In genomic region chr12:93106910-93107309, GRCh38 we compare ENCODE assay signal across 29 cellular contexts.
DNase-seq lines count a peak whose midpoint lies in the region; ATAC-seq, FAIRE-seq and TF ChIP-seq lines count a peak whose summit lies in the region.
"Had no signal": no experiment of that assay in that cellular context is flagged by ENCODE, and none has a peak within 500 bp of the region (broad histone marks: within the 10 kb centered on the region; RNA-seq: fewer than 3 reads in every experiment).

No MANE protein-coding gene starts in this region.

- no peak for TF ChIP-seq CTCF in HepG2 (CRISPR knock-in tag; IDR thresholded peaks at IDR 0.05)
- TF ChIP-seq CTCF in right lobe of liver (IDR thresholded peaks at IDR 0.05), result no peak
- no peak for TF ChIP-seq CTCF in IMR-90 (conservative IDR thresholded peaks at IDR 0.05; ENCODE audit: low read depth, low read length)
- no peak for TF ChIP-seq CTCF in GM12878 (IDR thresholded peaks at IDR 0.05 in 2 of 3, conservative IDR thresholded peaks at IDR 0.05 in 1 of 3; ENCODE audit: control insufficient read depth in 2 of 3, extremely low read depth in 1 of 3, insufficient read depth in 1 of 3, low read depth in 3 of 3, low read length in 3 of 3)

- peak overlapping the region; percentile 64; the same call in 1 of the 2 replicates for H2BK20ac ChIP-seq in IMR-90 (ENCODE audit: low read depth, low read length)

- H3K23ac ChIP-seq in IMR-90 (ENCODE audit: low read depth, low read length), result no peak overlapping the region

- no peaks in the 10 kb centered on the region for H3K9me3 Mint-ChIP-seq in stimulated activated naive CD8-positive, alpha-beta T cell treated with anti-CD3 and anti-CD28 coated beads, Interleukin-15, Interleukin-2, amounts not matched to agents 100 ng/mL and 50 ng/mL, for 24 hours
- H3K9me3 Mint-ChIP-seq: activated naive CD8-positive, alpha-beta T cell treated with anti-CD3 and anti-CD28 coated beads, Interleukin-2, amount 10 ng/mL, durations not matched to agents 7 days and 5 days; immature natural killer cell; memory B cell had no signal

- no peaks in the 10 kb centered on the region for H4K20me1 ChIP-seq in HepG2 (ENCODE audit: insufficient read depth, low read length)
- no peaks in the 10 kb centered on the region for H4K20me1 ChIP-seq in IMR-90 (ENCODE audit: insufficient read depth, low read length)
- no peaks in the 10 kb centered on the region for H4K20me1 ChIP-seq in GM12878 (ENCODE audit: control insufficient read depth, insufficient read depth)
- no peaks in the 10 kb centered on the region for H4K20me1 ChIP-seq in GM23248 (ENCODE audit: insufficient read depth)

- no peak for DNase-seq in HepG2 (ENCODE audit: low spot score)
- no peak for DNase-seq in right lobe of liver
- no peak for DNase-seq in IMR-90
- DNase-seq in GM12878 (ENCODE audit: low read depth, low spot score), result no peak
- no peak for DNase-seq in GM23248
- no peak for DNase-seq in HPDE6-E6E7 (ENCODE audit: extremely low spot score)
- DNase-seq: activated CD4-positive, alpha-beta T cell treated with anti-CD3 and anti-CD28 coated beads for 1 hour; activated naive CD8-positive, alpha-beta T cell treated with anti-CD3 and anti-CD28 coated beads, Interleukin-2, amount 10 ng/mL, durations not matched to agents 7 days and 5 days; EL; GOT3; hypothalamus; immature natural killer cell; Kasumi-1; MV-4-11; NCI-H146; NCI-H2107; NCI-H446; sigmoid colon; stimulated activated CD8-positive, alpha-beta memory T cell treated with anti-CD3 and anti-CD28 coated beads, Interleukin-4, amount 100 ng/mL, for 48 hours; T-helper 17 cell; upper lobe of left lung had no signal

- H2AK9ac ChIP-seq in IMR-90 (replicated peaks; ENCODE audit: low read depth, low read length, poor library complexity), result no peak overlapping the region

- FAIRE-seq in HepG2 (lab: Jason Lieb, UNC) (no peak), GM12878 (lab: Jason Lieb, UNC) (no peak)
- FAIRE-seq: endothelial cell of umbilical vein had no signal

- no peaks in the 10 kb centered on the region for H3K79me2 ChIP-seq in HepG2 (ENCODE audit: insufficient read depth, low read length)
- H3K79me2 ChIP-seq in GM12878 (ENCODE audit: control insufficient read depth, insufficient read depth, low read length), result no peaks in the 10 kb centered on the region
- H3K79me2 ChIP-seq in GM23248 (ENCODE audit: insufficient read depth), result no peaks in the 10 kb centered on the region

- no peaks in the 10 kb centered on the region for H3K9me2 ChIP-seq in GM23248 (ENCODE audit: insufficient read depth)

- H3K27me3 Mint-ChIP-seq in stimulated activated naive CD8-positive, alpha-beta T cell treated with anti-CD3 and anti-CD28 coated beads, Interleukin-15, Interleukin-2, amounts not matched to agents 100 ng/mL and 50 ng/mL, for 24 hours, result peaks cover 3% of the 10 kb centered on the region
- H3K27me3 Mint-ChIP-seq: activated naive CD8-positive, alpha-beta T cell treated with anti-CD3 and anti-CD28 coated beads, Interleukin-2, amount 10 ng/mL, durations not matched to agents 7 days and 5 days; memory B cell; progenitor cell of endocrine pancreas had no signal

- TF ChIP-seq EP300 in HepG2 (IDR thresholded peaks at IDR 0.05; ENCODE audit: low read depth in 2 of 2, low read length in 2 of 2) (no peak), HepG2 (CRISPR knock-in tag; IDR thresholded peaks at IDR 0.05; ENCODE audit: borderline replicate concordance) (no peak), GM12878 (IDR thresholded peaks at IDR 0.05; ENCODE audit: borderline replicate concordance in 1 of 2, control insufficient read depth in 1 of 2, low read depth in 2 of 2, low read length in 2 of 2) (no peak)

- dilution Hi-C loops in IMR-90 (cut with HindIII; ENCODE audit: low sequenced_read_pairs, unreplicated experiment), result no loop called here

- no peak overlapping the region for H3K4me3 Mint-ChIP-seq in stimulated activated naive CD8-positive, alpha-beta T cell treated with anti-CD3 and anti-CD28 coated beads, Interleukin-15, Interleukin-2, amounts not matched to agents 100 ng/mL and 50 ng/mL, for 24 hours
- H3K4me3 Mint-ChIP-seq: activated naive CD8-positive, alpha-beta T cell treated with anti-CD3 and anti-CD28 coated beads, Interleukin-2, amount 10 ng/mL, durations not matched to agents 7 days and 5 days; immature natural killer cell; memory B cell; T-helper 17 cell had no signal

- RAD21 ChIA-PET in GM12878 (lab: Charles Lee; ENCODE audit: unreplicated experiment), result interaction anchor here (0.6 to 8.0 kb wide), 7 partner anchors 9 to 275 kb away, joined by 3 to 61 read pairs (median 4); no protein-coding TSS in a partner anchor

- H2BK120ac ChIP-seq in IMR-90 (ENCODE audit: low read depth, low read length), result peak overlapping the region; percentile 66; the same call in 1 of the 2 replicates

- TF ChIP-seq POLR2A in HepG2 (IDR thresholded peaks at IDR 0.05; ENCODE audit: insufficient read depth in 1 of 2, low read depth in 2 of 2, low read length in 2 of 2) (no peak), right lobe of liver (IDR thresholded peaks at IDR 0.05) (no peak), IMR-90 (IDR thresholded peaks at IDR 0.05; ENCODE audit: low read depth, low read length) (no peak), GM12878 (IDR thresholded peaks at IDR 0.05; ENCODE audit: low read depth, low read length) (no peak)

- no peak overlapping the region; the same call in 1 of the 2 replicates for H3K18ac ChIP-seq in IMR-90 (ENCODE audit: low read depth, low read length)

- peak overlapping the region; percentile 20 for H3K14ac ChIP-seq in IMR-90 (replicated peaks; ENCODE audit: low read depth, low read length)

- H3K4me3 ChIP-seq in HepG2 (replicated peaks in 1 of 3; ENCODE audit: insufficient read depth in 1 of 3, low read depth in 2 of 3, low read length in 3 of 3) (no peak overlapping the region), right lobe of liver (no peak overlapping the region), IMR-90 (ENCODE audit: insufficient read depth, low read depth, low read length) (no peak overlapping the region), GM12878 (no peak overlapping the region), GM23248 (no peak overlapping the region)
- H3K4me3 ChIP-seq: sigmoid colon, upper lobe of left lung had no signal

- no peaks in the 10 kb centered on the region for H3K9me3 ChIP-seq in HepG2 (ENCODE audit: low read length)
- no peaks in the 10 kb centered on the region for H3K9me3 ChIP-seq in right lobe of liver
- H3K9me3 ChIP-seq in IMR-90 (ENCODE audit: control insufficient read depth, insufficient read depth, low read length), result no peaks in the 10 kb centered on the region
- peaks cover 2% of the 10 kb centered on the region; the same call in 2 of the 3 replicates for H3K9me3 ChIP-seq in GM12878 (replicated peaks; ENCODE audit: control insufficient read depth, insufficient read depth, low read length)
- H3K9me3 ChIP-seq in GM23248 (ENCODE audit: low read depth), result no peaks in the 10 kb centered on the region
- H3K9me3 ChIP-seq: sigmoid colon, upper lobe of left lung had no signal

- H3K36me3 Mint-ChIP-seq in stimulated activated naive CD8-positive, alpha-beta T cell treated with anti-CD3 and anti-CD28 coated beads, Interleukin-15, Interleukin-2, amounts not matched to agents 100 ng/mL and 50 ng/mL, for 24 hours (ENCODE audit: low read depth), result no peaks in the 10 kb centered on the region
- H3K36me3 Mint-ChIP-seq: activated naive CD8-positive, alpha-beta T cell treated with anti-CD3 and anti-CD28 coated beads, Interleukin-2, amount 10 ng/mL, durations not matched to agents 7 days and 5 days; immature natural killer cell; memory B cell had no signal

- H2AFZ ChIP-seq in HepG2 (ENCODE audit: low read length) (no peak overlapping the region), IMR-90 (replicated peaks; ENCODE audit: low read length, poor library complexity) (no peak overlapping the region), GM12878 (ENCODE audit: control insufficient read depth, low read depth, low read length) (no peak overlapping the region; the same call in 1 of the 2 replicates), GM23248 (no peak overlapping the region)

- POLR2A ChIA-PET in HepG2 (lab: Yijun Ruan, JAX), result interaction anchor here (1.1 kb wide), 1 partner anchor 16 kb away, joined by 3 read pairs; no protein-coding TSS in a partner anchor
- POLR2A ChIA-PET in IMR-90 (lab: Charles Lee; ENCODE audit: unreplicated experiment), result interaction anchor here (0.6 kb wide), 2 partner anchors 163 to 274 kb away, joined by 3 to 6 read pairs; no protein-coding TSS in a partner anchor
- POLR2A ChIA-PET in GM12878 (lab: Charles Lee), result interaction anchor here (0.6 to 3.1 kb wide), 5 partner anchors 10 to 316 kb away, joined by 3 to 25 read pairs (median 4); no protein-coding TSS in a partner anchor

- no peak overlapping the region for H3K56ac ChIP-seq in IMR-90 (ENCODE audit: extremely low read depth, insufficient read depth, low read length)

- 0 out of 2 replicates have a peak overlapping the region, but pooled peaks have one; percentile 3 for H4K91ac ChIP-seq in IMR-90 (ENCODE audit: insufficient read depth, low read depth, low read length)

- SMC1A ChIA-PET in GM12878 (lab: Charles Lee; ENCODE audit: uncharacterized antibody, unreplicated experiment), result interaction anchor here (0.6 to 9.2 kb wide), 11 partner anchors 9 to 274 kb away, joined by 3 to 90 read pairs (median 5); no protein-coding TSS in a partner anchor

- no peak overlapping the region for H2BK15ac ChIP-seq in IMR-90 (ENCODE audit: low read depth, low read length)

- H4K8ac ChIP-seq in IMR-90 (ENCODE audit: low read depth in 2 of 2, low read length in 2 of 2), result peak overlapping the region in 1 of 2 experiments; percentile 54; a peak in 1 of 4 replicates

- H3K4ac ChIP-seq in IMR-90 (ENCODE audit: low read depth, low read length), result peak overlapping the region; percentile 61

- BruUV-seq in HepG2 (replicated peaks; lab: Mats Ljungman, UMichigan) (no TSS peak), IMR-90 (replicated peaks; lab: Mats Ljungman, UMichigan) (no TSS peak), GM12878 (replicated peaks; lab: Mats Ljungman, UMichigan) (no TSS peak)

- CTCF ChIA-PET in HepG2 (lab: Yijun Ruan, JAX; ENCODE audit: low intra/inter-chr PET ratio, low total read pairs), result no interaction called here
- CTCF ChIA-PET in IMR-90 (lab: Yijun Ruan, JAX), result interaction anchor here (0.6 to 1.4 kb wide), 4 partner anchors 9 to 315 kb away, joined by 3 to 6 read pairs (median 4); no protein-coding TSS in a partner anchor
- CTCF ChIA-PET in GM12878 (lab: Yijun Ruan, JAX), result interaction anchor here (1.0 to 9.4 kb wide), 6 partner anchors 9 to 313 kb away, joined by 3 to 88 read pairs (median 4); no protein-coding TSS in a partner anchor

- H3K79me1 ChIP-seq in IMR-90 (ENCODE audit: low read depth in 1 of 2, low read length in 2 of 2), result no peaks in the 10 kb centered on the region

- H3K27me3 ChIP-seq in HepG2 (ENCODE audit: control insufficient read depth in 1 of 2, insufficient read depth in 2 of 2, low read length in 2 of 2) (no peaks in the 10 kb centered on the region), right lobe of liver (no peaks in the 10 kb centered on the region), IMR-90 (ENCODE audit: control insufficient read depth, insufficient read depth, low read length) (no peaks in the 10 kb centered on the region), GM12878 (replicated peaks in 1 of 2; ENCODE audit: control insufficient read depth in 2 of 2, insufficient read depth in 2 of 2, low read length in 1 of 2) (no peaks in the 10 kb centered on the region), GM23248 (replicated peaks; ENCODE audit: insufficient read depth) (no peaks in the 10 kb centered on the region)
- H3K27me3 ChIP-seq: sigmoid colon, upper lobe of left lung had no signal

- no peak overlapping the region for H2BK5ac ChIP-seq in IMR-90 (ENCODE audit: low read depth, low read length, poor library complexity, severe bottlenecking)

- intact Hi-C loops in HepG2 (cut with micrococcal nuclease; ENCODE audit: unreplicated experiment), result no loop called here
- intact Hi-C loops in right lobe of liver (cut with DNase I), result no loop called here
- intact Hi-C loops in IMR-90 (cut with micrococcal nuclease), result no loop called here
- intact Hi-C loops in GM12878 (cut with micrococcal nuclease; ENCODE audit: unreplicated experiment), result no loop called here

- peaks cover 22% of the 10 kb centered on the region for H3F3A ChIP-seq in GM23248 (ENCODE audit: insufficient read depth)

- in situ Hi-C loops in HepG2 (cut with HindIII; ENCODE audit: extremely low pct_ligation_motif_present, low pct_unique_long_range_greater_than_20kb) (no loop called here), IMR-90 (cut with MboI; ENCODE audit: low sequenced_read_pairs) (no loop called here), GM12878 (cut with MboI) (no loop called here), GM23248 (cut with MboI) (no loop called here)

- peaks cover 30% of the 10 kb centered on the region for H3K4me1 Mint-ChIP-seq in stimulated activated naive CD8-positive, alpha-beta T cell treated with anti-CD3 and anti-CD28 coated beads, Interleukin-15, Interleukin-2, amounts not matched to agents 100 ng/mL and 50 ng/mL, for 24 hours (ENCODE audit: low read depth)
- H3K4me1 Mint-ChIP-seq: activated naive CD8-positive, alpha-beta T cell treated with anti-CD3 and anti-CD28 coated beads, Interleukin-2, amount 10 ng/mL, durations not matched to agents 7 days and 5 days; immature natural killer cell had no signal

- H3K9ac ChIP-seq in HepG2 (ENCODE audit: insufficient read depth, low read depth, low read length) (0 out of 2 replicates have a peak overlapping the region, but pooled peaks have one; percentile 2), IMR-90 (ENCODE audit: low read depth, low read length) (no peak overlapping the region), GM12878 (ENCODE audit: control insufficient read depth, insufficient read depth, low read length) (no peak overlapping the region), GM23248 (no peak overlapping the region)

- ATAC-seq in HepG2 (no peak), right lobe of liver (no peak), IMR-90 (ENCODE audit: low read depth) (no peak), GM12878 (peak; percentile 28)
- ATAC-seq: left lobe of liver, T-helper 17 cell had no signal

- 91% methylated on average over 2 of the region's 2 CpGs for WGBS in HepG2 (ENCODE audit: low lambda C conversion rate)
- WGBS in right lobe of liver (ENCODE audit: insufficient coverage, low coverage, low lambda C conversion rate, missing lambda C conversion rate), result 48% methylated on average over 2 of the region's 2 CpGs
- no CpG with 5 or more reads among the region's 2 CpGs for WGBS in IMR-90 (ENCODE audit: extremely low coverage in 2 of 2, insufficient read length in 1 of 2), 2 experiments
- WGBS in GM12878 (ENCODE audit: insufficient coverage, insufficient replicate concordance, low lambda C conversion rate, missing lambda C conversion rate), result 3% methylated on average over 2 of the region's 2 CpGs
- WGBS in GM23248 (ENCODE audit: low coverage in 1 of 2, low lambda C conversion rate in 2 of 2, missing lambda C conversion rate in 2 of 2), 2 experiments, result 86 to 92% methylated on average over 2 of the region's 2 CpGs

- peak overlapping the region; percentile 72; the same call in 1 of the 2 replicates for H2AK5ac ChIP-seq in IMR-90 (ENCODE audit: low read depth, low read length)

- no peaks in the 10 kb centered on the region for H3K36me3 ChIP-seq in HepG2 (replicated peaks in 1 of 2; ENCODE audit: control insufficient read depth in 1 of 2, insufficient read depth in 2 of 2, low read length in 2 of 2)
- no peaks in the 10 kb centered on the region for H3K36me3 ChIP-seq in right lobe of liver
- no peaks in the 10 kb centered on the region for H3K36me3 ChIP-seq in IMR-90 (ENCODE audit: control insufficient read depth, insufficient read depth, low read length)
- H3K36me3 ChIP-seq in GM12878 (ENCODE audit: control insufficient read depth in 2 of 2, insufficient read depth in 2 of 2, low read length in 1 of 2), result no peaks in the 10 kb centered on the region
- no peaks in the 10 kb centered on the region for H3K36me3 ChIP-seq in GM23248 (ENCODE audit: low read depth)
- H3K36me3 ChIP-seq: sigmoid colon, upper lobe of left lung had no signal

- H3K9me1 ChIP-seq in IMR-90 (ENCODE audit: insufficient read depth, low read length), result peaks cover 15% of the 10 kb centered on the region

- H3K27ac ChIP-seq in HepG2 (ENCODE audit: extremely low read length, insufficient read depth, low read length) (no peak overlapping the region), right lobe of liver (no peak overlapping the region), IMR-90 (ENCODE audit: insufficient read depth, low read length) (no peak overlapping the region), GM12878 (ENCODE audit: control insufficient read depth, insufficient read depth) (no peak overlapping the region), GM23248 (no peak overlapping the region)
- H3K27ac ChIP-seq: C4-2B, HL-60, RWPE1, upper lobe of left lung had no signal

- H3K4me1 ChIP-seq in HepG2 (ENCODE audit: insufficient read depth, low read length) (peaks cover 67% of the 10 kb centered on the region), right lobe of liver (peaks cover 0 to 15% (median 3%) of the 10 kb centered on the region in 4 donors), IMR-90 (ENCODE audit: control insufficient read depth, insufficient read depth, low read length) (peaks cover 18% of the 10 kb centered on the region), GM12878 (ENCODE audit: control insufficient read depth, insufficient read depth, low read length) (peaks cover 14% of the 10 kb centered on the region), GM23248 (ENCODE audit: insufficient read depth) (peaks cover 30% of the 10 kb centered on the region)
- H3K4me1 ChIP-seq: upper lobe of left lung had no signal

- peak overlapping the region; percentile 15 for H3K27ac Mint-ChIP-seq in stimulated activated naive CD8-positive, alpha-beta T cell treated with anti-CD3 and anti-CD28 coated beads, Interleukin-15, Interleukin-2, amounts not matched to agents 100 ng/mL and 50 ng/mL, for 24 hours
- H3K27ac Mint-ChIP-seq: activated naive CD8-positive, alpha-beta T cell treated with anti-CD3 and anti-CD28 coated beads, Interleukin-2, amount 10 ng/mL, durations not matched to agents 7 days and 5 days; immature natural killer cell; memory B cell; progenitor cell of endocrine pancreas; T-helper 17 cell had no signal

- no peak for TF ChIP-seq RAD21 in HepG2 (CRISPR knock-in tag; IDR thresholded peaks at IDR 0.05)
- TF ChIP-seq RAD21 in IMR-90 (IDR thresholded peaks at IDR 0.05; ENCODE audit: low read length), result no peak
- no peak for TF ChIP-seq RAD21 in GM12878 (IDR thresholded peaks at IDR 0.05; ENCODE audit: insufficient read depth, low read depth, low read length)

- H3K4me2 ChIP-seq in HepG2 (ENCODE audit: low read depth, low read length), result no peak overlapping the region
- H3K4me2 ChIP-seq in IMR-90 (ENCODE audit: low read depth, low read length), result no peak overlapping the region
- H3K4me2 ChIP-seq in GM12878 (ENCODE audit: control insufficient read depth, insufficient read depth), result no peak overlapping the region
- H3K4me2 ChIP-seq in GM23248 (ENCODE audit: unreplicated experiment), result no peak overlapping the region

- no peak overlapping the region for H4K5ac ChIP-seq in IMR-90 (ENCODE audit: low read depth, low read length)

Comparison
In these comparisons a context has a peak if more than half of its experiments do, and no peak if none do; other contexts are left out.
1. Of the 75 proteins assayed by ChIP-seq in both HepG2 and GM12878: peak only in HepG2: none; only in GM12878: ATF2, BCL3, EED, IKZF1 and JUNB; in both: none; in neither: 70.